1 cellular context compared by ENCODE assay signal in genomic region chr13:113816925-113817859, GRCh38.
A peak's percentile ranks its signal among the peaks of the same experiment; 100 is the strongest.
TF ChIP-seq lines count a peak whose summit lies in the region.

No MANE protein-coding gene starts in this region.

TF ChIP-seq in GM12878, 131 proteins besides CTCF, POLR2A, EP300 and RAD21 (continued from another document):
- no peak for TF ChIP-seq GABPA (IDR thresholded peaks at IDR 0.05; ENCODE audit: low read depth)
- peak; percentile 65 for TF ChIP-seq MEF2B (IDR thresholded peaks at IDR 0.05; ENCODE audit: partially characterized antibody, poor library complexity, severe bottlenecking)
- no peak for TF ChIP-seq ELK1 (IDR thresholded peaks at IDR 0.05; ENCODE audit: low read depth, low read length)
- no peak for TF ChIP-seq SIX5 (IDR thresholded peaks at IDR 0.05; ENCODE audit: low read depth, low read length, severe bottlenecking)
- TF ChIP-seq RELB (IDR thresholded peaks at IDR 0.05; ENCODE audit: low read depth) = no peak
- no peak for TF ChIP-seq EGR1 (IDR thresholded peaks at IDR 0.05; ENCODE audit: borderline replicate concordance in 1 of 2, low read depth in 2 of 2, low read length in 2 of 2)
- no peak for TF ChIP-seq ZSCAN29 (IDR thresholded peaks at IDR 0.05)
- peak; percentile 48; the same call in 1 of the 2 replicates for TF ChIP-seq YY1 (IDR thresholded peaks at IDR 0.05; ENCODE audit: low read depth, low read length)
- no peak for TF ChIP-seq PBX3 (IDR thresholded peaks at IDR 0.05; ENCODE audit: insufficient replicate concordance, low read depth, low read length)
- TF ChIP-seq EED (IDR thresholded peaks at IDR 0.05; ENCODE audit: low read depth) = no peak
- TF ChIP-seq ZNF24 (IDR thresholded peaks at IDR 0.05) = no peak
- peak; percentile 88 for TF ChIP-seq RUNX3 (IDR thresholded peaks at IDR 0.05; ENCODE audit: low read length)
- TF ChIP-seq ETV6 (conservative IDR thresholded peaks at IDR 0.05 in 1 of 2, IDR thresholded peaks at IDR 0.05 in 1 of 2; ENCODE audit: borderline replicate concordance in 1 of 2, low read depth in 1 of 2) = no peak
- no peak for TF ChIP-seq IKZF1 (conservative IDR thresholded peaks at IDR 0.05)
- peak; percentile 99 for TF ChIP-seq TCF7 (IDR thresholded peaks at IDR 0.05; ENCODE audit: borderline replicate concordance)
- TF ChIP-seq E2F4 (IDR thresholded peaks at IDR 0.05; ENCODE audit: low read depth, low read length) = no peak
- TF ChIP-seq CBX3 (IDR thresholded peaks at IDR 0.05; ENCODE audit: borderline replicate concordance, low read depth) = no peak
- TF ChIP-seq RB1 (IDR thresholded peaks at IDR 0.05; ENCODE audit: borderline replicate concordance) = no peak
- TF ChIP-seq MLLT1 (IDR thresholded peaks at IDR 0.05) = no peak
- no peak for TF ChIP-seq MTA3 (IDR thresholded peaks at IDR 0.05; ENCODE audit: borderline replicate concordance, low read length)
- no peak for TF ChIP-seq ZBTB4 (CRISPR knock-in tag; IDR thresholded peaks at IDR 0.05)
- TF ChIP-seq ZBTB11 (CRISPR knock-in tag; IDR thresholded peaks at IDR 0.05) = no peak
- TF ChIP-seq STAT3 (IDR thresholded peaks at IDR 0.05; ENCODE audit: low read depth, low read length) = no peak
- TF ChIP-seq SMAD5 (IDR thresholded peaks at IDR 0.05; ENCODE audit: low read depth) = no peak
- TF ChIP-seq SMC3 (IDR thresholded peaks at IDR 0.05; ENCODE audit: borderline replicate concordance, low read length) = peak; percentile 78
